Comparison of ENCODE assay signal across 7 cellular contexts in the genomic region with DNA sequence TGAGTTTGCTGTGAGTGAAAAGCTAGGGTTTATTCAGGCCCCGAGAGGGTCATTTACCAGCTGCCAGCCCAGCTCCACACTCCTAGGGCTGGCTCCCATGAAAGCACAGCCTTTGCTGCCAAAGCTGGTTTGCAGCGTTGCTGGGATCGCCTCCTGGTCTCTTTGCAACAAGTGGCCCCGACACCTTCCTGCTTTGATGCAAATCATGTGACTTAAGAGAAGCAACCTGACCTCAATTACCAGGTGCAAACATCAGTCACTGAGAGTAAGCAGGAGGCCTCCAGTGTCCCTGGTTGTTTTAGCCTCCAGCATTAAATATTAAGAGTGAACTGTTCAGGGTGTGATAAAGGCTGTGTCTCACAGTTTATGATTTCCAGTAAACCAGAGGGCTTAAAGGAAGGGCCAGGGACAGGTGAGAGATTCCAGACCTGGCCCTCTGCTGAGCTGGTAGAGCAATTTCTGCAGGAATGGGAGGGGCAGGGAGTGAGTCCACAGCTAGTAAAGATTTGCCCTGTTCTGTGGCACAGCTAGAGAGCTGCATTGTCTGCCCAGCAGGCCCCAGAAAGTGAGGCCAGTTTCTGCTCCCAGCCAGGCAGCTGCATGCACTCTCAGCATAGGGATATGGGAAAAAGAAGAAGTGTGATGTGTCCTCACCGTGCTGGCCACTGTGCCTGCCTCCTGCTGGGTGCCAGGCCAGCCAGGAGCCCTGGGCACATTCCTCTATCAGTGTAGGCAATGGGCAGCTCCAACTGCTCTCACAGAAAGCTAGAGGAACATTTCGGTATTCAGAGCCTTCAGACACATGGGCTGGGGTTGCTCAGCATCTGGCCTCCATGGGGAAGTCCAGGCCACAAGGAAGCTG. TPM values are rescaled to one million over a fixed set of nuclear protein-coding genes. Genes with fewer than 3 reads are reported as not detected.
DNase-seq lines count a peak whose midpoint lies in the region; ATAC-seq and TF ChIP-seq lines count a peak whose summit lies in the region.

No MANE protein-coding gene starts in this region.

- peak in 1 of 4 experiments; percentile 9 for TF ChIP-seq CTCF in gastroesophageal sphincter (IDR thresholded peaks at IDR 0.05)

- no peaks in the 10 kb centered on the region for H3K9me3 Mint-ChIP-seq in activated CD8-positive, alpha-beta memory T cell treated with anti-CD3 and anti-CD28 coated beads, Interleukin-2, amount 10 ng/mL, durations not matched to agents 7 days and 5 days (ENCODE audit: low read depth)

- no peak for TF ChIP-seq EP300 in gastroesophageal sphincter (IDR thresholded peaks at IDR 0.05)

- WGBS in gastroesophageal sphincter (ENCODE audit: low coverage in 1 of 2), 2 donors: 34% methylated on average over 2 of the region's 6 CpGs; no CpG with 5 or more reads in 1 of the 2 donors

- TF ChIP-seq POLR2A in gastroesophageal sphincter (IDR thresholded peaks at IDR 0.05): no peak

- no peaks in the 10 kb centered on the region for H3K9me3 ChIP-seq in gastroesophageal sphincter

- peak overlapping the region; percentile 98 for H3K27ac Mint-ChIP-seq in activated CD8-positive, alpha-beta memory T cell treated with anti-CD3 and anti-CD28 coated beads, Interleukin-2, amount 10 ng/mL, durations not matched to agents 7 days and 5 days

- H3K27me3 ChIP-seq in gastroesophageal sphincter: no peaks in the 10 kb centered on the region

- peaks cover 99% of the 10 kb centered on the region for H3K4me1 Mint-ChIP-seq in activated CD8-positive, alpha-beta memory T cell treated with anti-CD3 and anti-CD28 coated beads, Interleukin-2, amount 10 ng/mL, durations not matched to agents 7 days and 5 days

- H3K4me1 ChIP-seq in gastroesophageal sphincter: peaks cover 19 to 100% (median 70%) of the 10 kb centered on the region in 3 donors

- ATAC-seq in GM21529 (IDR thresholded peaks at IDR 0.05; ENCODE audit: unreplicated experiment) (peak; percentile 25), gastroesophageal sphincter (no peak)
- peak; percentile 40 for ATAC-seq in activated CD8-positive, alpha-beta memory T cell treated with anti-CD3 and anti-CD28 coated beads, Interleukin-2, amount 10 ng/mL, durations not matched to agents 7 days and 5 days

- no peaks in the 10 kb centered on the region for H3K27me3 Mint-ChIP-seq in activated CD8-positive, alpha-beta memory T cell treated with anti-CD3 and anti-CD28 coated beads, Interleukin-2, amount 10 ng/mL, durations not matched to agents 7 days and 5 days

- H3K4me3 Mint-ChIP-seq in activated CD8-positive, alpha-beta memory T cell treated with anti-CD3 and anti-CD28 coated beads, Interleukin-2, amount 10 ng/mL, durations not matched to agents 7 days and 5 days: peak overlapping the region; percentile 81

- peaks cover 76% of the 10 kb centered on the region for H3K36me3 Mint-ChIP-seq in activated CD8-positive, alpha-beta memory T cell treated with anti-CD3 and anti-CD28 coated beads, Interleukin-2, amount 10 ng/mL, durations not matched to agents 7 days and 5 days

- H3K27ac ChIP-seq in gastroesophageal sphincter: peak overlapping the region; percentile 0 to 87 (median 70)

- H3K36me3 ChIP-seq in gastroesophageal sphincter: no peaks in the 10 kb centered on the region

- DNase-seq in NCI-H774 (lab: John Stamatoyannopoulos, UW) (peak; percentile 73), renal cortical epithelial cell (ENCODE audit: low read depth) (peak; percentile 46), AG08396 (ENCODE audit: low spot score) (no peak), NCI-H82 (lab: John Stamatoyannopoulos, UW) (no peak)
- peak; percentile 85 for DNase-seq in activated CD8-positive, alpha-beta memory T cell treated with anti-CD3 and anti-CD28 coated beads, Interleukin-2, amount 10 ng/mL, durations not matched to agents 7 days and 5 days

- CTCF ChIA-PET in activated CD8-positive, alpha-beta memory T cell treated with anti-CD3 and anti-CD28 coated beads, Interleukin-2, amount 10 ng/mL, durations not matched to agents 7 days and 5 days (lab: Charles Lee): interaction anchor here (1.0 to 12.5 kb wide), 11 partner anchors 10 to 73 kb away, joined by 4 to 131 read pairs (median 27); a partner anchor contains a TSS

- H3K4me3 ChIP-seq in gastroesophageal sphincter: no peak overlapping the region

RNA-seq across cellular contexts. Expression of a gene that starts 58.0 kb away (rescaled TPM):
- total RNA-seq in activated CD8-positive, alpha-beta memory T cell treated with anti-CD3 and anti-CD28 coated beads, Interleukin-2, amount 10 ng/mL, durations not matched to agents 7 days and 5 days: 1 to 10 TPM; 3.9 to 4.5 TPM
- total RNA-seq in gastroesophageal sphincter: 1 to 10 TPM; 6.5 to 9.6 (median 7.5) TPM
- total RNA-seq in renal cortical epithelial cell: 31.3 and 33.0 TPM in 2 replicates

Comparison
In these comparisons a context has a peak if more than half of its experiments do, and no peak if none do; other contexts are left out.
1. DNase-seq: peak in NCI-H774 (single experiment), activated CD8-positive, alpha-beta memory T cell treated with anti-CD3 and anti-CD28 coated beads, Interleukin-2, amount 10 ng/mL, durations not matched to agents 7 days and 5 days (single experiment) and renal cortical epithelial cell (single experiment); none in AG08396 (single experiment) and NCI-H82 (single experiment).